Comparison of ENCODE assay signal across 9 cellular contexts in the genomic region with DNA sequence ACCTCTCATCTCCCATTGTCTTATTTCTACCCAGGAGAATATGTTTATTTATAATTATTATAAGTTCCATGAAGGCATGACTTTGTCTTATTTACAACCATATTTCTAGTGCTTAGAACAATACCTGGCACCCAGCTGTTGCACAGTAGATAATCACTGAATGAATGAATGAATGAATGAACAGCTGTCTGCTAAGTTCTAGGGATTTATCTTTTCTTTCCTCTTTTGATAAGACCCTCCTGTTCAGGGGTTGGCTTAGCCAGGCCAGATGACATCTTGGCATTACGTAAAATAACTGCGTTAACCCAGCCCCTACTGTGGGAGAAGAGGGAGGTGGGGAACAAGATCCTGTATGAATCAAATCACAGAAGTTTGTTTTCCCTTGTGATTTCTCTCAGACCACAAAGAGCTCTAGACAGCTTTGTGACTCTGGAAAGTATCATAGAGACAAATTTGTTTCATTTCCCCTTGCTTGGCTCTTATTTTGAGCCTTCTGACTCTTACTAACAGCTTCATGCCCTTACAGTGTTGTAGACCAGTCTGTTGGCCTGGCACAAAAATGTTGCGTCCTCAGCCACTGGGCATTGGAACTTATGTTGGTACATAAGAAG.
DNase-seq lines count a peak whose midpoint lies in the region; ATAC-seq lines count a peak whose summit lies in the region.
"Had no signal": no experiment of that assay in that cellular context is flagged by ENCODE, and none has a peak within 500 bp of the region (broad histone marks: within the 10 kb centered on the region; RNA-seq: fewer than 3 reads in every experiment).

No MANE protein-coding gene starts in this region.

- peak; percentile 56 for DNase-seq in pons (ENCODE audit: low spot score)
- no peak for DNase-seq in NAMALWA (ENCODE audit: low spot score)
- DNase-seq in activated CD4-positive, alpha-beta T cell treated with anti-CD3 and anti-CD28 coated beads for 4 hours, result no peak
- DNase-seq: CD8-positive, alpha-beta T cell had no signal

- ATAC-seq in GM18907 (IDR thresholded peaks at IDR 0.05; ENCODE audit: unreplicated experiment), result peak; percentile 81
- peak; percentile 92 for ATAC-seq in GM21723 (IDR thresholded peaks at IDR 0.05; ENCODE audit: unreplicated experiment)
- peak; percentile 83 for ATAC-seq in HG03175 (IDR thresholded peaks at IDR 0.05; ENCODE audit: unreplicated experiment)
- ATAC-seq in HG03521 (IDR thresholded peaks at IDR 0.05; ENCODE audit: unreplicated experiment), result no peak
- ATAC-seq: CD8-positive, alpha-beta T cell; GM23338 had no signal
